In the genomic region with DNA sequence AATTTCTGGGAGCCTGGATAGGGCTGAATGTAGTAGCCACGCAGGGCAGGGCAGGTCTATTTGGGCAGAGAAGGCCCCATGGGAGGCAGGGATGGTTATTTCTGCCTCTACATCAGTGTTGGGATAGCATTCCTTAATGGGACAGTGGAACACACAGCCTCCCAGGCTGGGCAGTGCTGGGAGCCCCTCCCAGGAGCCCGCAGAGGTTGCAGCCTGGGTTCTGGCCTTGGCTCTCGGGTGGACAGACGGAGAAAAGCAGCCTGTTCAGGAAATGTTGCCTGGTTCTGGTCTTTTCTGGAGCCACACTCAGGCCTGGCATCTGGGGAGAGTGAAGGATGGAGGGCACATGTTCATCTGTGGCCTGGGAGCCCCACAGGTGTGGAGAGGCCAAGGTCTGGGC, we compare ENCODE assay signal across 23 cellular contexts. TPM values are rescaled to one million over a fixed set of nuclear protein-coding genes. Genes with fewer than 3 reads are reported as not detected.
A peak's percentile ranks its signal among the peaks of the same experiment; 100 is the strongest.
DNase-seq lines count a peak whose midpoint lies in the region; ATAC-seq and TF ChIP-seq lines count a peak whose summit lies in the region.
"Had no signal": no experiment of that assay in that cellular context is flagged by ENCODE, and none has a peak within 500 bp of the region (broad histone marks: within the 10 kb centered on the region; RNA-seq: fewer than 3 reads in every experiment).

No MANE protein-coding gene starts in this region.

- H2AFZ ChIP-seq in H9 (ENCODE audit: low read length) = no peak overlapping the region
- no peak overlapping the region for H2AFZ ChIP-seq in neural progenitor cell (replicated peaks)

- CTCF ChIA-PET in WTC11 (lab: Charles Lee) = interaction anchor here (1.3 to 3.9 kb wide), 4 partner anchors 10 to 488 kb away, joined by 3 to 25 read pairs (median 7); no protein-coding TSS in a partner anchor

- H3K79me1 ChIP-seq in H9 (ENCODE audit: insufficient read depth, low read depth, low read length, poor library complexity, severe bottlenecking) = no peaks in the 10 kb centered on the region

- no peak for TF ChIP-seq POLR2A in breast epithelium (IDR thresholded peaks at IDR 0.05)

- H4K20me1 ChIP-seq in H9 (ENCODE audit: control insufficient read depth, insufficient read depth, insufficient read length) = no peaks in the 10 kb centered on the region
- H4K20me1 ChIP-seq in neural progenitor cell (ENCODE audit: low read depth) = peaks cover 5% of the 10 kb centered on the region

- H3K27ac ChIP-seq in H9 (ENCODE audit: insufficient read length, low read depth, low read length) (no peak overlapping the region), neural progenitor cell (no peak overlapping the region), breast epithelium (no peak overlapping the region)
- H3K27ac ChIP-seq: HL-60, KMS-11, RWPE1 had no signal

- H3K9me3 Mint-ChIP-seq in H9 (no peaks in the 10 kb centered on the region; a peak in 2 of 5 replicates), WTC11 (no peaks in the 10 kb centered on the region), glutamatergic neuron (ENCODE audit: unreplicated experiment) (peaks cover 9% of the 10 kb centered on the region), neural progenitor cell (no peaks in the 10 kb centered on the region)
- H3K9me3 Mint-ChIP-seq: HFFc6 had no signal

- no CpG with 5 or more reads among the region's 4 CpGs for WGBS in H9 (ENCODE audit: extremely low coverage, insufficient read length, low lambda C conversion rate)

- no peaks in the 10 kb centered on the region for H3K36me3 ChIP-seq in neural progenitor cell
- no peaks in the 10 kb centered on the region for H3K36me3 ChIP-seq in breast epithelium

- H4K8ac ChIP-seq in H9 (replicated peaks; ENCODE audit: insufficient read length, low read depth, low read length) = no peak overlapping the region

- peaks cover 6% of the 10 kb centered on the region for H3K23me2 ChIP-seq in H9 (ENCODE audit: insufficient read length, low read depth, low read length, poor library complexity, severe bottlenecking)

- ATAC-seq in WTC11 = no peak
- no peak for ATAC-seq in HG02973 (IDR thresholded peaks at IDR 0.05; ENCODE audit: unreplicated experiment)
- ATAC-seq: GM12878 had no signal

- H3K4me1 Mint-ChIP-seq in H9 (peaks cover 3 to 22% of the 10 kb centered on the region in 2 experiments; a peak in 3 of 4 replicates), WTC11 (peaks cover 22% of the 10 kb centered on the region), glutamatergic neuron (ENCODE audit: low read depth, unreplicated experiment) (peaks cover 3% of the 10 kb centered on the region), neural progenitor cell (peaks cover 2% of the 10 kb centered on the region)
- H3K4me1 Mint-ChIP-seq: CD4-positive, CD25-positive, alpha-beta regulatory T cell had no signal

- H3K4me3 ChIP-seq in neural progenitor cell (no peak overlapping the region), foreskin fibroblast (ENCODE audit: low read depth in 1 of 2, low read length in 2 of 2) (no peak overlapping the region), breast epithelium (no peak overlapping the region)
- H3K4me3 ChIP-seq: GM12878 had no signal

- H2BK20ac ChIP-seq in H9 (ENCODE audit: low read depth, low read length, poor library complexity, severe bottlenecking) = no peak overlapping the region

- no peak overlapping the region for H2BK120ac ChIP-seq in H9 (ENCODE audit: low read depth, low read length, poor library complexity, severe bottlenecking)

- no peak for TF ChIP-seq CTCF in H9 (conservative IDR thresholded peaks at IDR 0.05)
- TF ChIP-seq CTCF in WTC11 (IDR thresholded peaks at IDR 0.05) = no peak
- TF ChIP-seq CTCF in glutamatergic neuron (IDR thresholded peaks at IDR 0.05; ENCODE audit: partially characterized antibody, unreplicated experiment) = no peak
- TF ChIP-seq CTCF in neural progenitor cell (IDR thresholded peaks at IDR 0.05) = no peak
- no peak for TF ChIP-seq CTCF in foreskin fibroblast (IDR thresholded peaks at IDR 0.05; ENCODE audit: low read depth, low read length)
- TF ChIP-seq CTCF in breast epithelium (IDR thresholded peaks at IDR 0.05) = no peak

- H3K9me3 ChIP-seq in H9 (ENCODE audit: control insufficient read depth, low read depth, low read length) = no peaks in the 10 kb centered on the region
- no peaks in the 10 kb centered on the region for H3K9me3 ChIP-seq in neural progenitor cell (ENCODE audit: low read depth)
- no peaks in the 10 kb centered on the region for H3K9me3 ChIP-seq in breast epithelium

- H3K4me1 ChIP-seq in H9 (ENCODE audit: insufficient read depth, low read length) (no peaks in the 10 kb centered on the region), neural progenitor cell (peaks cover 5% of the 10 kb centered on the region), breast epithelium (no peaks in the 10 kb centered on the region)

- POLR2A ChIA-PET in WTC11 (lab: Charles Lee) = interaction anchor here (1.1 kb wide), 1 partner anchor 18 kb away, joined by 3 read pairs; no protein-coding TSS in a partner anchor

- no peak overlapping the region for H4K91ac ChIP-seq in H9 (ENCODE audit: insufficient read length, low read depth, low read length)

- H3F3A ChIP-seq in neural progenitor cell (ENCODE audit: low read depth) = no peaks in the 10 kb centered on the region

- H3K36me3 Mint-ChIP-seq in H9 (ENCODE audit: insufficient read depth in 1 of 3, low read depth in 3 of 3) (no peaks in the 10 kb centered on the region; a peak in 1 of 7 replicates), WTC11 (no peaks in the 10 kb centered on the region), glutamatergic neuron (ENCODE audit: unreplicated experiment) (peaks cover 6% of the 10 kb centered on the region), neural progenitor cell (no peaks in the 10 kb centered on the region)
- H3K36me3 Mint-ChIP-seq: CD4-positive, CD25-positive, alpha-beta regulatory T cell had no signal

- H3K79me2 ChIP-seq in H9 (ENCODE audit: insufficient read depth, low read length) (no peaks in the 10 kb centered on the region), neural progenitor cell (ENCODE audit: low read depth) (no peaks in the 10 kb centered on the region)

- intact Hi-C loops in breast epithelium (cut with DNase I; ENCODE audit: low total_unique reads) = loop anchor here (5.0 to 10.0 kb wide), 2 partner anchors 233 to 1750 kb away; no protein-coding TSS in a partner anchor

- no peak overlapping the region for H2AK5ac ChIP-seq in H9 (ENCODE audit: insufficient read length, low read length)

- DNase-seq in H9 (no peak), WTC11 (ENCODE audit: low spot score) (no peak), glutamatergic neuron (no peak), neural progenitor cell (ENCODE audit: low spot score) (no peak), foreskin fibroblast (no peak), breast epithelium (ENCODE audit: low spot score in 2 of 2) (no peak)
- DNase-seq: CD4-positive, CD25-positive, alpha-beta regulatory T cell; GOT3; HFFc6; IMR-90; NCI-H1092 treated with DMSO at 0.1 percent for 48 hours; NCI-H1436 treated with DMSO at 0.1 percent for 48 hours; NCI-H2029; NCI-H226; NCI-H510A treated with DMSO at 0.1 percent for 48 hours; NCI-H748 treated with DMSO at 0.1 percent for 48 hours; SHP77 treated with DMSO at 0.1 percent for 48 hours had no signal

- H3K27ac Mint-ChIP-seq in H9 = no peak overlapping the region
- H3K27ac Mint-ChIP-seq in WTC11 = no peak overlapping the region
- no peak overlapping the region for H3K27ac Mint-ChIP-seq in glutamatergic neuron (ENCODE audit: unreplicated experiment)
- no peak overlapping the region for H3K27ac Mint-ChIP-seq in neural progenitor cell
- H3K27ac Mint-ChIP-seq: CD4-positive, CD25-positive, alpha-beta regulatory T cell; HFFc6 had no signal

- no peak overlapping the region for H3K18ac ChIP-seq in H9 (ENCODE audit: insufficient read length, low read depth, low read length)

- H3K14ac ChIP-seq in H9 (ENCODE audit: insufficient read depth, low read length) = no peak overlapping the region

- H3T11ph ChIP-seq in H9 (ENCODE audit: low read length) = no peak overlapping the region

- H4K5ac ChIP-seq in H9 (ENCODE audit: insufficient read length, low read depth, low read length) = no peak overlapping the region

- peaks cover 30% of the 10 kb centered on the region; the same call in 1 of the 2 replicates for H3K27me3 ChIP-seq in H9 (ENCODE audit: insufficient read depth, low read length)
- peaks cover 100% of the 10 kb centered on the region for H3K27me3 ChIP-seq in neural progenitor cell
- H3K27me3 ChIP-seq in breast epithelium = peaks cover 0 to 87% of the 10 kb centered on the region in 2 donors

- H3K4me3 Mint-ChIP-seq in H9 = peak overlapping the region; percentile 46 to 90
- peak overlapping the region; percentile 65 for H3K4me3 Mint-ChIP-seq in WTC11
- H3K4me3 Mint-ChIP-seq in glutamatergic neuron (ENCODE audit: unreplicated experiment) = peak overlapping the region; percentile 64
- peak overlapping the region; percentile 62 for H3K4me3 Mint-ChIP-seq in neural progenitor cell
- H3K4me3 Mint-ChIP-seq: CD4-positive, CD25-positive, alpha-beta regulatory T cell; HFFc6 had no signal

- H3K56ac ChIP-seq in H9 (ENCODE audit: insufficient read length, low read depth, low read length) = no peak overlapping the region

- H3K9ac ChIP-seq in H9 (ENCODE audit: extremely low read depth, insufficient read length, low read length) (no peak overlapping the region), neural progenitor cell (no peak overlapping the region)
- H3K9ac ChIP-seq: KMS-11 had no signal

- H2BK15ac ChIP-seq in H9 (ENCODE audit: low read depth, low read length) = no peak overlapping the region

- H3K4me2 ChIP-seq in H9 (ENCODE audit: insufficient read depth, insufficient read length, low read length) = no peak overlapping the region
- H3K4me2 ChIP-seq in neural progenitor cell = no peak overlapping the region
- H3K4me2 ChIP-seq: KMS-11 had no signal

- no peak overlapping the region for H2BK5ac ChIP-seq in H9 (ENCODE audit: insufficient read length, low read length)

- no peak overlapping the region for H3K23ac ChIP-seq in H9 (ENCODE audit: insufficient read length, low read depth, low read length)

- no peak overlapping the region for H3K4ac ChIP-seq in H9 (ENCODE audit: low read depth, low read length)

- no peak overlapping the region for H2BK12ac ChIP-seq in H9 (ENCODE audit: insufficient read length, low read depth, low read length)

- H3K27me3 Mint-ChIP-seq in H9 (ENCODE audit: low read depth) (peaks cover 92% of the 10 kb centered on the region), WTC11 (ENCODE audit: low read depth) (peaks cover 74% of the 10 kb centered on the region), glutamatergic neuron (ENCODE audit: unreplicated experiment) (peaks cover 20% of the 10 kb centered on the region), neural progenitor cell (ENCODE audit: insufficient read depth, low read depth) (peaks cover 74% of the 10 kb centered on the region)

RNA-seq across cellular contexts. Expression of gene NOS1, which starts 0.5 kb away (rescaled TPM):
- total RNA-seq in H9 (2021) (2.3 and 2.4 TPM in 2 replicates), WTC11 (2021) (4.0 to 4.8 TPM (median 4.5 TPM) in 3 replicates), glutamatergic neuron (ENCODE audit: unreplicated experiment) (0.96 TPM), neural progenitor cell (ENCODE audit: low replicate concordance) (0.11 and 0.19 TPM in 2 replicates), breast epithelium (under 1 TPM in 2 of 3 donors, not detected in 1; under 0.01 to 0.16 TPM)
- total RNA-seq: CD4-positive, CD25-positive, alpha-beta regulatory T cell; GM12878; HFFc6; HT-29; IMR-90 had no signal
